33 cellular contexts compared by ENCODE assay signal in genomic region chr15:89784686-89784960, GRCh38. TPM values are rescaled to one million over a fixed set of nuclear protein-coding genes. Genes with fewer than 3 reads are reported as not detected.
DNase-seq lines count a peak whose midpoint lies in the region; ATAC-seq and TF ChIP-seq lines count a peak whose summit lies in the region.
"Had no signal": no experiment of that assay in that cellular context is flagged by ENCODE, and none has a peak within 500 bp of the region (broad histone marks: within the 10 kb centered on the region; RNA-seq: fewer than 3 reads in every experiment).

No MANE protein-coding gene starts in this region.

- H3K27ac ChIP-seq in RWPE2 (ENCODE audit: poor library complexity, severe bottlenecking): peak overlapping the region; percentile 32
- H3K27ac ChIP-seq: cardiac muscle cell, psoas muscle, SJSA1 had no signal

- ATAC-seq in left ventricle myocardium superior (no peak), Right ventricle myocardium inferior (no peak), RWPE2 (ENCODE audit: low read depth) (no peak), mucosa of descending colon (no peak), HG03196 (IDR thresholded peaks at IDR 0.05; ENCODE audit: unreplicated experiment) (no peak)
- ATAC-seq: GM12878; psoas muscle; stimulated activated effector memory CD8-positive, alpha-beta T cell treated with anti-CD3 and anti-CD28 coated beads, Interleukin-12 subunit alpha, Interleukin-12 subunit beta, amount 100 ng/mL, for 72 hours had no signal

- H3K36me3 ChIP-seq in RWPE2 (ENCODE audit: low read depth): peaks cover 24% of the 10 kb centered on the region
- H3K36me3 ChIP-seq in mucosa of descending colon (ENCODE audit: low read depth): no peaks in the 10 kb centered on the region
- H3K36me3 ChIP-seq: BE2C, cardiac muscle cell, sigmoid colon, SJSA1, upper lobe of left lung had no signal

- TF ChIP-seq CTCF in RWPE2 (IDR thresholded peaks at IDR 0.05; ENCODE audit: poor library complexity, severe bottlenecking): no peak
- TF ChIP-seq CTCF in mucosa of descending colon (IDR thresholded peaks at IDR 0.05): no peak

- H3K4me3 ChIP-seq in RWPE2 (ENCODE audit: severe bottlenecking): no peak overlapping the region
- H3K4me3 ChIP-seq in mucosa of descending colon: no peak overlapping the region
- H3K4me3 ChIP-seq: cardiac muscle cell, GM12878, GM23338, left ventricle myocardium inferior, psoas muscle, sigmoid colon, SJSA1, upper lobe of left lung had no signal

- no peaks in the 10 kb centered on the region for H3K27me3 ChIP-seq in RWPE2 (ENCODE audit: insufficient read depth, poor library complexity, severe bottlenecking)
- H3K27me3 ChIP-seq: BE2C, cardiac muscle cell, sigmoid colon, SJSA1, upper lobe of left lung had no signal

- H3K9me3 ChIP-seq in RWPE2 (ENCODE audit: severe bottlenecking) (peaks cover 5% of the 10 kb centered on the region), mucosa of descending colon (no peaks in the 10 kb centered on the region)
- H3K9me3 ChIP-seq: BE2C, psoas muscle, SJSA1, upper lobe of left lung had no signal

- peak; percentile 9 for DNase-seq in left ventricle myocardium superior
- DNase-seq in Right ventricle myocardium inferior (ENCODE audit: missing footprints): no peak
- DNase-seq in RWPE2 (ENCODE audit: low spot score): no peak
- DNase-seq in mucosa of descending colon: peak in 2 of 3 donors; percentile 48 to 53
- no peak for DNase-seq in NCI-H187 (lab: John Stamatoyannopoulos, UW)
- no peak for DNase-seq in stimulated activated CD4-positive, alpha-beta T cell treated with anti-CD3 and anti-CD28 coated beads, Interleukin-2, amount 100 ng/mL, for 24 hours
- DNase-seq in DMS53 treated with DMSO at 0.1 percent for 48 hours (lab: John Stamatoyannopoulos, UW; ENCODE audit: unreplicated experiment): no peak
- DNase-seq: activated CD4-positive, alpha-beta T cell treated with anti-CD3 and anti-CD28 coated beads, Interleukin-2, amount 10 ng/mL, durations not matched to agents 24 days and 14 days; activated CD8-positive, alpha-beta memory T cell treated with anti-CD3 and anti-CD28 coated beads for 24 hours; activated effector memory CD4-positive, alpha-beta T cell treated with Interleukin-2 at 50 U/mL for 16 hours; activated naive CD8-positive, alpha-beta T cell treated with anti-CD3 and anti-CD28 coated beads for 36 hours; activated T-cell treated with anti-CD3 and anti-CD28 coated beads for 4 hours; aorta; BE2C; cortex of kidney; DMS153; erythroblast; glutamatergic neuron; left ventricle myocardium inferior; naive B cell; NCI-H1092 treated with DMSO at 0.1 percent for 48 hours; NCI-H187 treated with DMSO at 0.1 percent for 48 hours; sigmoid colon; stimulated activated CD4-positive, alpha-beta T cell treated with anti-CD3 and anti-CD28 coated beads, Interleukin-15, amount 100 ng/mL, for 24 hours; upper lobe of left lung had no signal

- intact Hi-C loops in left ventricle myocardium superior (cut with micrococcal nuclease): no loop called here
- intact Hi-C loops in Right ventricle myocardium inferior (cut with DNase I): no loop called here
- intact Hi-C loops in mucosa of descending colon (cut with DNase I, micrococcal nuclease): loop anchor here in 1 of 2 donors (10.0 kb wide), 1 partner anchor 70 kb away; no protein-coding TSS in a partner anchor

- H3K4me1 ChIP-seq in RWPE2 (ENCODE audit: insufficient read depth, poor library complexity, severe bottlenecking) (peaks cover 33% of the 10 kb centered on the region), mucosa of descending colon (ENCODE audit: low read depth) (peaks cover 34% of the 10 kb centered on the region)
- H3K4me1 ChIP-seq: left ventricle myocardium inferior, psoas muscle, sigmoid colon had no signal

RNA-seq across cellular contexts. Expression of gene MESP2, which starts 8.5 kb away (rescaled TPM):
- 0.20 TPM for total RNA-seq in left ventricle myocardium superior
- 0.51 TPM for total RNA-seq in Right ventricle myocardium inferior
- 1 to 10 TPM in 2 of 3 donors, under 1 TPM in 1; 0.79 to 4.7 (median 1.2) TPM for total RNA-seq in mucosa of descending colon
- total RNA-seq: activated CD4-positive, alpha-beta T cell treated with anti-CD3 and anti-CD28 coated beads, Interleukin-2, amount 10 ng/mL, durations not matched to agents 24 days and 14 days; activated naive CD8-positive, alpha-beta T cell treated with anti-CD3 and anti-CD28 coated beads for 36 hours; aorta; GM12878; HT1080; sigmoid colon; SJSA1 had no signal

RNA-seq across cellular contexts. Expression of gene ANPEP, which starts 30.0 kb away (rescaled TPM):
- 7.7 TPM for total RNA-seq in left ventricle myocardium superior
- total RNA-seq in Right ventricle myocardium inferior: 9.4 TPM
- 1,000 to 10,000 TPM in 1 of 3 donors, 100 to 1,000 TPM in 2; 270 to 1,014 (median 289) TPM for total RNA-seq in mucosa of descending colon

RNA-seq across cellular contexts. Expression of gene MESP1, which starts 33.6 kb away (rescaled TPM):
- total RNA-seq in left ventricle myocardium superior: 8.4 TPM
- 7.4 TPM for total RNA-seq in Right ventricle myocardium inferior
- total RNA-seq in mucosa of descending colon: 10 to 100 TPM in 1 of 3 donors, 1 to 10 TPM in 2; 4.6 to 10.2 (median 8.5) TPM

Comparison
In these comparisons a context has a peak if more than half of its experiments do, and no peak if none do; other contexts are left out.
1. DNase-seq: peak in left ventricle myocardium superior (single experiment) and mucosa of descending colon (2 of 3); none in Right ventricle myocardium inferior (single experiment), RWPE2 (single experiment), NCI-H187 (0 of 2), stimulated activated CD4-positive, alpha-beta T cell treated with anti-CD3 and anti-CD28 coated beads, Interleukin-2, amount 100 ng/mL, for 24 hours (0 of 2) and DMS53 treated with DMSO at 0.1 percent for 48 hours (single experiment).
2. RNA of gene ANPEP, which starts 30.0 kb away (total RNA-seq): 270 to 1,014 TPM in mucosa of descending colon; 9.4 TPM in Right ventricle myocardium inferior (single experiment) and 7.7 TPM in left ventricle myocardium superior (single experiment); every median in the first group is over 10 times any median in the second.